Comparison of ENCODE assay signal across 25 cellular contexts in the genomic region with DNA sequence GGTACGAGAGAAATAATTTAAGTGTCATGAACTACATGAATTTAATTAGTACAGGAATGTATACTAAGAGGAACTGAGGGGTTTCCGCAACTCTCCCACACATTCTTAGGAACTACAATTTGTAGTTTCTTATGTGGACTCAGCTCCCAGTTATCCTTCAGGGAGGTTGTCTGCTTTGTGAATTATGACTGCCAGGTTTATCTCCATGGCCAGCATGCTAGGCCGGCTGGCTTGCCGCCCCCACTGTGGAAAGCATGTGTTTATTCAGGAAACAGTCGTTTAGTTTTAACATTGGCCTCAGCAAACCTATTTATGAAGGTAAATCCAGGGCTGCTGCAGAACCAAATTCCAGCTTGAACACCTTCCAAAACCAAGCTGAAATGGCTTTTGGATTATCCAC.
"Had no signal": no experiment of that assay in that cellular context is flagged by ENCODE, and none has a peak within 500 bp of the region (broad histone marks: within the 10 kb centered on the region; RNA-seq: fewer than 3 reads in every experiment).

No MANE protein-coding gene starts in this region.

- H3K9me3 Mint-ChIP-seq: activated T-helper 2 cell treated with anti-CD3 and anti-CD28 coated beads, Interferon-gamma antibody, Interleukin-2, Interleukin-4, amounts not matched to agents 10 μg/mL and 5 μg/mL and 100 μg/mL, durations not matched to agents 14 hours and 24 hours and 36 hours had no signal

- H3K36me3 ChIP-seq: adrenal gland, Peyer's patch, SJCRH30 had no signal

- H3K36me3 Mint-ChIP-seq: activated naive CD4-positive, alpha-beta T cell treated with anti-CD3 and anti-CD28 coated beads, Interleukin-2, amount 10 ng/mL, durations not matched to agents 7 days and 5 days; activated naive CD8-positive, alpha-beta T cell treated with anti-CD3 and anti-CD28 coated beads, Interleukin-2, amount 10 ng/mL, durations not matched to agents 7 days and 5 days had no signal

- H3K4me1 ChIP-seq: adrenal gland, Peyer's patch, SJCRH30 had no signal

- DNase-seq: activated CD4-positive, alpha-beta T cell treated with anti-CD3 and anti-CD28 coated beads for 4 hours; activated CD8-positive, alpha-beta memory T cell treated with anti-CD3 and anti-CD28 coated beads, Interleukin-2, amount 50 U/mL, for 4 hours; activated CD8-positive, alpha-beta T cell treated with anti-CD3 and anti-CD28 coated beads for 36 hours; activated gamma-delta T cell treated with Interleukin-2 at 50 U/mL for 16 hours; activated naive CD4-positive, alpha-beta T cell treated with anti-CD3 and anti-CD28 coated beads, Interleukin-2, amount 10 ng/mL, durations not matched to agents 7 days and 5 days; activated naive CD8-positive, alpha-beta T cell treated with anti-CD3 and anti-CD28 coated beads, Interleukin-2, amount 10 ng/mL, durations not matched to agents 7 days and 5 days; activated T-cell treated with anti-CD3 and anti-CD28 coated beads, Interleukin-2, amount 50 U/mL, for 72 hours; adrenal gland; aorta; body of pancreas; central memory CD4-positive, alpha-beta T cell; Karpas-422; NCI-H1417; NCI-H2029; NCI-H526; NCI-H82; Peyer's patch; Right ventricle myocardium superior; SJCRH30; SK-N-SH; T-helper 1 cell had no signal

- H3K4me3 ChIP-seq: adrenal gland, body of pancreas, Peyer's patch, SJCRH30 had no signal

- ATAC-seq: activated CD4-positive, CD25-positive, alpha-beta regulatory T cell treated with anti-CD3 and anti-CD28 coated beads, Interleukin-2, amount 50 U/mL, for 24 hours; activated CD8-positive, alpha-beta T cell treated with anti-CD3 and anti-CD28 coated beads for 36 hours; activated T-cell treated with anti-CD3 and anti-CD28 coated beads, Interleukin-2, amount 50 U/mL, for 72 hours; body of pancreas had no signal

- H3K27me3 Mint-ChIP-seq: activated CD8-positive, alpha-beta T cell treated with anti-CD3 and anti-CD28 coated beads for 36 hours; activated naive CD4-positive, alpha-beta T cell treated with anti-CD3 and anti-CD28 coated beads, Interleukin-2, amount 10 ng/mL, durations not matched to agents 7 days and 5 days; activated naive CD8-positive, alpha-beta T cell treated with anti-CD3 and anti-CD28 coated beads, Interleukin-2, amount 10 ng/mL, durations not matched to agents 7 days and 5 days had no signal

- FAIRE-seq: bronchial epithelial cell had no signal

- H3K9me3 ChIP-seq: adrenal gland, body of pancreas, Peyer's patch, SJCRH30, SK-N-SH had no signal

- H3K27ac Mint-ChIP-seq: activated CD8-positive, alpha-beta T cell treated with anti-CD3 and anti-CD28 coated beads for 36 hours; activated naive CD4-positive, alpha-beta T cell treated with anti-CD3 and anti-CD28 coated beads, Interleukin-2, amount 10 ng/mL, durations not matched to agents 7 days and 5 days; activated naive CD8-positive, alpha-beta T cell treated with anti-CD3 and anti-CD28 coated beads, Interleukin-2, amount 10 ng/mL, durations not matched to agents 7 days and 5 days; activated T-cell treated with anti-CD3 and anti-CD28 coated beads, Interleukin-2, amount 50 U/mL, for 72 hours; activated T-helper 2 cell treated with anti-CD3 and anti-CD28 coated beads, Interferon-gamma antibody, Interleukin-2, Interleukin-4, amounts not matched to agents 10 μg/mL and 5 μg/mL and 100 μg/mL, durations not matched to agents 14 hours and 24 hours and 36 hours had no signal

- H3K27me3 ChIP-seq: adrenal gland, body of pancreas, Peyer's patch, SJCRH30 had no signal

- H3K4me1 Mint-ChIP-seq: activated naive CD4-positive, alpha-beta T cell treated with anti-CD3 and anti-CD28 coated beads, Interleukin-2, amount 10 ng/mL, durations not matched to agents 7 days and 5 days; activated naive CD8-positive, alpha-beta T cell treated with anti-CD3 and anti-CD28 coated beads, Interleukin-2, amount 10 ng/mL, durations not matched to agents 7 days and 5 days had no signal

- H3K4me2 ChIP-seq: SK-N-SH had no signal

- H3K4me3 Mint-ChIP-seq: activated CD8-positive, alpha-beta T cell treated with anti-CD3 and anti-CD28 coated beads for 36 hours; activated naive CD4-positive, alpha-beta T cell treated with anti-CD3 and anti-CD28 coated beads, Interleukin-2, amount 10 ng/mL, durations not matched to agents 7 days and 5 days; activated naive CD8-positive, alpha-beta T cell treated with anti-CD3 and anti-CD28 coated beads, Interleukin-2, amount 10 ng/mL, durations not matched to agents 7 days and 5 days; activated T-cell treated with anti-CD3 and anti-CD28 coated beads, Interleukin-2, amount 50 U/mL, for 72 hours had no signal

- H3K9ac ChIP-seq: SK-N-SH had no signal

- H3K27ac ChIP-seq: adrenal gland, body of pancreas, Peyer's patch, RWPE1, SJCRH30 had no signal
